ENCODE assay signal across 8 cellular contexts in the genomic region with DNA sequence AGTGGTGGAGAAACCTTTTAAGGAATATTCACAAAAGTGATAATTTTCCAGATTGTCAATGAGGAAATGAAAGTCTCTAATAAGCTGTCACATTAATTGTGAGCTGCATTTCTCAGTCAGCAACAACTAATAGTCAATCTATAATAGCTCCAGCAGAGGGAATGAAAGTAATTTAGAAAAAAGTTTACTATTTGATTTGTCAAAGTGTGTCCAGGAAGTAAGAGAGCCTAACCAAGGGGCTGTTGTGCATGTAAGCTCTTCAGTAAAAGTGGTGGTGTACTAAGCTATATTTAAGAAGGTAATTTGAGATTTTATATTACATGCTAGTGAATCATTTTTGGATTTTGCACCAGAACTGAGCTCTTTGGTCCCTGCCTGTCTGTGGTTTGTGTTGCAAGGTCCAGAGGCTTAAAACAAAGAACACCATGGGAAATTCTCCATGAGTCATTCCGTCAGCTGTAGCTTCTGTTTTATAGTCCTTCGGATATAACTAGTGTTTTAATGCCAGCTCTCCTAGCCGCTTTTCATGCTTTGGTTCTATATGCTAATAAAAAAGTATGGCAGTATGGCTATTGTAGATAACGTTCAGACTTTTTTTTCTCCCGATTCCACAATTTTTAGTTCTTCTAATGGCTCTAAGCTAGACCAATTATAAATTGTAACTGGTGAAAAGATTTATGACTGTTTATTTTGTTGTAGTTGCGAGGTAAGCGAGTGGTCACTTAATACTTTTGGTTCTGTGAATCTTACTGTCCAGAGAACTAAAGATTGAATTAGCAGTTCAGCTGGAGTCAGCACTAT.
DNase-seq lines count a peak whose midpoint lies in the region; ATAC-seq and TF ChIP-seq lines count a peak whose summit lies in the region.

No MANE protein-coding gene starts in this region.

- H3K4me3 ChIP-seq in esophagus squamous epithelium (peak overlapping the region in 3 of 4 donors; percentile 16 to 42 (median 26)), psoas muscle (peak overlapping the region; percentile 56)

- H3K27ac ChIP-seq in esophagus squamous epithelium (peak overlapping the region; percentile 14 to 62 (median 37)), psoas muscle (peak overlapping the region; percentile 89)

- no peaks in the 10 kb centered on the region for H3K27me3 ChIP-seq in esophagus squamous epithelium
- H3K27me3 ChIP-seq in psoas muscle (ENCODE audit: insufficient read depth in 3 of 3, low read length in 2 of 3), result no peaks in the 10 kb centered on the region

- H3K9me3 ChIP-seq in esophagus squamous epithelium, result no peaks in the 10 kb centered on the region
- H3K9me3 ChIP-seq in psoas muscle, result no peaks in the 10 kb centered on the region

- ATAC-seq in psoas muscle, result peak; percentile 90 to 96 (median 94)
- ATAC-seq in GM19351 (IDR thresholded peaks at IDR 0.05; ENCODE audit: unreplicated experiment), result no peak
- ATAC-seq in GM18505 (IDR thresholded peaks at IDR 0.05; ENCODE audit: unreplicated experiment), result no peak
- ATAC-seq in HG03135 (IDR thresholded peaks at IDR 0.05; ENCODE audit: unreplicated experiment), result no peak

- 20 to 26% methylated on average over 7 of the region's 7 CpGs for WGBS in esophagus squamous epithelium, 2 donors
- WGBS in psoas muscle, 3 donors, result 6 to 12% (median 10%) methylated on average over 7 of the region's 7 CpGs

- DNase-seq in GM03348 (ENCODE audit: low spot score), result peak; percentile 82
- peak; percentile 69 for DNase-seq in NOMO-1 treated with DMSO at 0.1 percent for 48 hours (lab: John Stamatoyannopoulos, UW; ENCODE audit: unreplicated experiment)
- no peak for DNase-seq in esophagus squamous epithelium (lab: John Stamatoyannopoulos, UW)
- DNase-seq in psoas muscle, result no peak
- no peak for DNase-seq in epidermal melanocyte (ENCODE audit: insufficient read length, low spot score)

- TF ChIP-seq POLR2A in esophagus squamous epithelium (IDR thresholded peaks at IDR 0.05) (no peak), GM18505 (IDR thresholded peaks at IDR 0.05; ENCODE audit: borderline replicate concordance, extremely low read depth, insufficient read depth, insufficient read length) (no peak)

- TF ChIP-seq CTCF in esophagus squamous epithelium (IDR thresholded peaks at IDR 0.05) (no peak), psoas muscle (IDR thresholded peaks at IDR 0.05) (no peak)

- no peaks in the 10 kb centered on the region for H3K36me3 ChIP-seq in esophagus squamous epithelium
- H3K36me3 ChIP-seq in psoas muscle (ENCODE audit: insufficient read depth in 1 of 2, low read depth in 1 of 2), result no peaks in the 10 kb centered on the region

- intact Hi-C loops in esophagus squamous epithelium (cut with DNase I), result no loop called here
- intact Hi-C loops in psoas muscle (cut with DNase I), result loop anchor here (2.0 to 5.0 kb wide), 2 partner anchors 63 to 64 kb away; a partner anchor contains a TSS

- peaks cover 8 to 44% (median 14%) of the 10 kb centered on the region in 3 donors for H3K4me1 ChIP-seq in esophagus squamous epithelium
- H3K4me1 ChIP-seq in psoas muscle, result peaks cover 73% of the 10 kb centered on the region

Comparison
In these comparisons a context has a peak if more than half of its experiments do, and no peak if none do; other contexts are left out.
1. DNase-seq: peak in GM03348 (single experiment) and NOMO-1 treated with DMSO at 0.1 percent for 48 hours (single experiment); none in esophagus squamous epithelium (single experiment), psoas muscle (0 of 2) and epidermal melanocyte (single experiment).
2. ATAC-seq: peak in psoas muscle (4 of 4); none in GM19351 (single experiment), GM18505 (single experiment) and HG03135 (single experiment).